ENCODE assay signal across 15 cellular contexts in genomic region chr15:77759896-77760592, GRCh38.
"Had no signal": no experiment of that assay in that cellular context is flagged by ENCODE, and none has a peak within 500 bp of the region (broad histone marks: within the 10 kb centered on the region; RNA-seq: fewer than 3 reads in every experiment).

No MANE protein-coding gene starts in this region.

- H3K9me3 ChIP-seq: ascending aorta, mucosa of descending colon, tibial artery, uterus had no signal

- FAIRE-seq: colon had no signal

- H3K27me3 ChIP-seq: ascending aorta, cardiac muscle cell, uterus had no signal

- H3K36me3 Mint-ChIP-seq: memory B cell; naive thymus-derived CD4-positive, alpha-beta T cell; stimulated activated memory B cell treated with anti-CD40 and anti-IgM and Interleukin-4, amounts not matched to agents 10 μg/mL and 1 μg/mL and 100 μg/mL, for 72 hours had no signal

- H3K4me3 Mint-ChIP-seq: activated T-helper 17 cell treated with anti-CD3 and anti-CD28 coated beads, Interleukin-2, amount 50 U/mL, for 72 hours; memory B cell; naive thymus-derived CD4-positive, alpha-beta T cell; stimulated activated memory B cell treated with anti-CD40 and anti-IgM and Interleukin-4, amounts not matched to agents 10 μg/mL and 1 μg/mL and 100 μg/mL, for 72 hours had no signal

- H3K36me3 ChIP-seq: ascending aorta, cardiac muscle cell, tibial artery, uterus had no signal

- H3K27ac Mint-ChIP-seq: activated T-helper 17 cell treated with anti-CD3 and anti-CD28 coated beads, Interleukin-2, amount 50 U/mL, for 72 hours; memory B cell; naive thymus-derived CD4-positive, alpha-beta T cell; stimulated activated memory B cell treated with anti-CD40 and anti-IgM and Interleukin-4, amounts not matched to agents 10 μg/mL and 1 μg/mL and 100 μg/mL, for 72 hours had no signal

- H3K4me1 Mint-ChIP-seq: activated T-helper 17 cell treated with anti-CD3 and anti-CD28 coated beads, Interleukin-2, amount 50 U/mL, for 72 hours; memory B cell; naive thymus-derived CD4-positive, alpha-beta T cell; stimulated activated memory B cell treated with anti-CD40 and anti-IgM and Interleukin-4, amounts not matched to agents 10 μg/mL and 1 μg/mL and 100 μg/mL, for 72 hours had no signal

- DNase-seq: activated CD4-positive, CD25-positive, alpha-beta regulatory T cell treated with anti-CD3 and anti-CD28 coated beads, Interleukin-2, amount 50 U/mL, for 72 hours; activated naive CD4-positive, alpha-beta T cell treated with Interleukin-2 at 50 U/mL for 16 hours; kidney glomerular epithelial cell; left ventricle myocardium superior; mucosa of descending colon; naive thymus-derived CD4-positive, alpha-beta T cell; stimulated activated CD4-positive, alpha-beta T cell treated with anti-CD3 and anti-CD28 coated beads, Interleukin-2, amount 100 ng/mL, for 48 hours; tibial artery; uterus had no signal

- H3K4me1 ChIP-seq: uterus had no signal

- H3K9me3 Mint-ChIP-seq: activated T-helper 17 cell treated with anti-CD3 and anti-CD28 coated beads, Interleukin-2, amount 50 U/mL, for 72 hours; memory B cell; naive thymus-derived CD4-positive, alpha-beta T cell; stimulated activated memory B cell treated with anti-CD40 and anti-IgM and Interleukin-4, amounts not matched to agents 10 μg/mL and 1 μg/mL and 100 μg/mL, for 72 hours had no signal

- H3K4me3 ChIP-seq: ascending aorta, cardiac muscle cell, mucosa of descending colon, tibial artery, uterus had no signal

- H3K27ac ChIP-seq: ascending aorta, cardiac muscle cell, tibial artery, uterus had no signal
